ENCODE assay signal across 13 cellular contexts in the genomic region with DNA sequence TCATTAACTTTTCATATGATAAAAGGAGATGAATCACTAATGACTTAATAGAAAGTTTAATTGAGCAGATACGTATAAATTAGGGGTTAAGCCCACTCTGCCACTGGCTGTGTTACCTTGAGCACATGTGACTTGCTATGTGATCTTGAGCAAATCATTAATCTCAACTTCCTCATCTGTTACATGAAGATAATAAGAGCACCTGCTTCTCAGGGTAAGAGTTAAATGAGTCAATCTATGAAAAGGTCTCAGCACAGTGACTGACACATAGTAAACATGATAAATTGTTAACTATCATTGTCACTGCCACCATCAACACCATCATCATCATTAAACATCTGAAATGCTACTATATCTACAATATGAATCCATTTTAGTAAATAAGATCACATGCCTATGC.
DNase-seq lines count a peak whose midpoint lies in the region; ATAC-seq and TF ChIP-seq lines count a peak whose summit lies in the region.
"Had no signal": no experiment of that assay in that cellular context is flagged by ENCODE, and none has a peak within 500 bp of the region (broad histone marks: within the 10 kb centered on the region; RNA-seq: fewer than 3 reads in every experiment).

No MANE protein-coding gene starts in this region.

- TF ChIP-seq CTCF in activated CD8-positive, alpha-beta T cell treated with anti-CD3 and anti-CD28 coated beads for 36 hours (IDR thresholded peaks at IDR 0.05): no peak

- ATAC-seq in GM18505 (IDR thresholded peaks at IDR 0.05; ENCODE audit: unreplicated experiment): peak; percentile 98
- ATAC-seq in GM19468 (IDR thresholded peaks at IDR 0.05; ENCODE audit: extremely low read depth, unreplicated experiment): peak; percentile 99
- ATAC-seq in HG02938 (IDR thresholded peaks at IDR 0.05; ENCODE audit: unreplicated experiment): peak; percentile 100
- ATAC-seq in HG03565 (IDR thresholded peaks at IDR 0.05; ENCODE audit: unreplicated experiment): peak; percentile 98
- ATAC-seq in SK-N-SH treated with all-trans-retinoic acid at 6 μM for 48 hours: no peak
- ATAC-seq in activated CD8-positive, alpha-beta T cell treated with anti-CD3 and anti-CD28 coated beads for 36 hours: no peak
- ATAC-seq: naive thymus-derived CD8-positive, alpha-beta T cell; PC-3 had no signal

- intact Hi-C loops in activated CD8-positive, alpha-beta T cell treated with anti-CD3 and anti-CD28 coated beads for 36 hours (cut with micrococcal nuclease): no loop called here

- TF ChIP-seq POLR2A in GM18505 (IDR thresholded peaks at IDR 0.05; ENCODE audit: borderline replicate concordance, extremely low read depth, insufficient read depth, insufficient read length): no peak

- no peaks in the 10 kb centered on the region for H3K9me3 Mint-ChIP-seq in activated CD8-positive, alpha-beta T cell treated with anti-CD3 and anti-CD28 coated beads for 36 hours
- H3K9me3 Mint-ChIP-seq: T-helper 2 cell treated with Interferon-gamma antibody and Interleukin-4, amounts not matched to agents 5 μg/mL and 100 μg/mL, for 36 hours had no signal

- H3K27me3 Mint-ChIP-seq in activated CD8-positive, alpha-beta T cell treated with anti-CD3 and anti-CD28 coated beads for 36 hours: no peaks in the 10 kb centered on the region
- H3K27me3 Mint-ChIP-seq: naive thymus-derived CD8-positive, alpha-beta T cell had no signal

- H3K27ac Mint-ChIP-seq in activated CD8-positive, alpha-beta T cell treated with anti-CD3 and anti-CD28 coated beads for 36 hours: no peak overlapping the region
- H3K27ac Mint-ChIP-seq: T-helper 2 cell treated with Interferon-gamma antibody and Interleukin-4, amounts not matched to agents 5 μg/mL and 100 μg/mL, for 36 hours had no signal

- POLR2A ChIA-PET in activated CD8-positive, alpha-beta T cell treated with anti-CD3 and anti-CD28 coated beads for 36 hours (lab: Charles Lee): no interaction called here

- H3K4me1 Mint-ChIP-seq in activated CD8-positive, alpha-beta T cell treated with anti-CD3 and anti-CD28 coated beads for 36 hours (ENCODE audit: low read depth): peaks cover 6% of the 10 kb centered on the region

- H3K36me3 Mint-ChIP-seq in activated CD8-positive, alpha-beta T cell treated with anti-CD3 and anti-CD28 coated beads for 36 hours (ENCODE audit: low read depth): peaks cover 12% of the 10 kb centered on the region

- no peak overlapping the region for H3K4me3 Mint-ChIP-seq in activated CD8-positive, alpha-beta T cell treated with anti-CD3 and anti-CD28 coated beads for 36 hours
- H3K4me3 Mint-ChIP-seq: naive thymus-derived CD8-positive, alpha-beta T cell; T-helper 2 cell treated with Interferon-gamma antibody and Interleukin-4, amounts not matched to agents 5 μg/mL and 100 μg/mL, for 36 hours had no signal

- DNase-seq in NCI-H2107 (lab: John Stamatoyannopoulos, UW) (no peak), retina (no peak)
- DNase-seq in activated CD8-positive, alpha-beta T cell treated with anti-CD3 and anti-CD28 coated beads for 36 hours: no peak
- DNase-seq: activated T-cell treated with anti-CD3 and anti-CD28 coated beads for 4 hours; naive thymus-derived CD8-positive, alpha-beta T cell; NCI-H187 treated with DMSO at 0.1 percent for 48 hours; PC-3 had no signal

- CTCF ChIA-PET in activated CD8-positive, alpha-beta T cell treated with anti-CD3 and anti-CD28 coated beads for 36 hours (lab: Charles Lee): no interaction called here

TF ChIP-seq in SK-N-SH treated with all-trans-retinoic acid at 6 μM for 48 hours, 23 proteins besides CTCF, POLR2A, EP300 and RAD21:
- no peak for TF ChIP-seq TOX (CRISPR knock-in tag; IDR thresholded peaks at IDR 0.05; ENCODE audit: borderline replicate concordance)
- TF ChIP-seq ESRRG (CRISPR knock-in tag; IDR thresholded peaks at IDR 0.05): no peak
- TF ChIP-seq, protein P1, sequence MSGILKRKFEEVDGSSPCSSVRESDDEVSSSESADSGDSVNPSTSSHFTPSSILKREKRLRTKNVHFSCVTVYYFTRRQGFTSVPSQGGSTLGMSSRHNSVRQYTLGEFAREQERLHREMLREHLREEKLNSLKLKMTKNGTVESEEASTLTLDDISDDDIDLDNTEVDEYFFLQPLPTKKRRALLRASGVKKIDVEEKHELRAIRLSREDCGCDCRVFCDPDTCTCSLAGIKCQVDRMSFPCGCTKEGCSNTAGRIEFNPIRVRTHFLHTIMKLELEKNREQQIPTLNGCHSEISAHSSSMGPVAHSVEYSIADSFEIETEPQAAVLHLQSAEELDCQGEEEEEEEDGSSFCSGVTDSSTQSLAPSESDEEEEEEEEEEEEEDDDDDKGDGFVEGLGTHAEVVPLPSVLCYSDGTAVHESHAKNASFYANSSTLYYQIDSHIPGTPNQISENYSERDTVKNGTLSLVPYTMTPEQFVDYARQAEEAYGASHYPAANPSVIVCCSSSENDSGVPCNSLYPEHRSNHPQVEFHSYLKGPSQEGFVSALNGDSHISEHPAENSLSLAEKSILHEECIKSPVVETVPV (CRISPR knock-in tag; IDR thresholded peaks at IDR 0.05): no peak
- TF ChIP-seq ZNF565 (CRISPR knock-in tag; conservative IDR thresholded peaks at IDR 0.05; ENCODE audit: low read depth): no peak
- TF ChIP-seq, protein P2, sequence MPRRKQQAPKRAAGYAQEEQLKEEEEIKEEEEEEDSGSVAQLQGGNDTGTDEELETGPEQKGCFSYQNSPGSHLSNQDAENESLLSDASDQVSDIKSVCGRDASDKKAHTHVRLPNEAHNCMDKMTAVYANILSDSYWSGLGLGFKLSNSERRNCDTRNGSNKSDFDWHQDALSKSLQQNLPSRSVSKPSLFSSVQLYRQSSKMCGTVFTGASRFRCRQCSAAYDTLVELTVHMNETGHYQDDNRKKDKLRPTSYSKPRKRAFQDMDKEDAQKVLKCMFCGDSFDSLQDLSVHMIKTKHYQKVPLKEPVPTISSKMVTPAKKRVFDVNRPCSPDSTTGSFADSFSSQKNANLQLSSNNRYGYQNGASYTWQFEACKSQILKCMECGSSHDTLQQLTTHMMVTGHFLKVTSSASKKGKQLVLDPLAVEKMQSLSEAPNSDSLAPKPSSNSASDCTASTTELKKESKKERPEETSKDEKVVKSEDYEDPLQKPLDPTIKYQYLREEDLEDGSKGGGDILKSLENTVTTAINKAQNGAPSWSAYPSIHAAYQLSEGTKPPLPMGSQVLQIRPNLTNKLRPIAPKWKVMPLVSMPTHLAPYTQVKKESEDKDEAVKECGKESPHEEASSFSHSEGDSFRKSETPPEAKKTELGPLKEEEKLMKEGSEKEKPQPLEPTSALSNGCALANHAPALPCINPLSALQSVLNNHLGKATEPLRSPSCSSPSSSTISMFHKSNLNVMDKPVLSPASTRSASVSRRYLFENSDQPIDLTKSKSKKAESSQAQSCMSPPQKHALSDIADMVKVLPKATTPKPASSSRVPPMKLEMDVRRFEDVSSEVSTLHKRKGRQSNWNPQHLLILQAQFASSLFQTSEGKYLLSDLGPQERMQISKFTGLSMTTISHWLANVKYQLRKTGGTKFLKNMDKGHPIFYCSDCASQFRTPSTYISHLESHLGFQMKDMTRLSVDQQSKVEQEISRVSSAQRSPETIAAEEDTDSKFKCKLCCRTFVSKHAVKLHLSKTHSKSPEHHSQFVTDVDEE (CRISPR knock-in tag; IDR thresholded peaks at IDR 0.05): no peak
- TF ChIP-seq, protein P3, sequence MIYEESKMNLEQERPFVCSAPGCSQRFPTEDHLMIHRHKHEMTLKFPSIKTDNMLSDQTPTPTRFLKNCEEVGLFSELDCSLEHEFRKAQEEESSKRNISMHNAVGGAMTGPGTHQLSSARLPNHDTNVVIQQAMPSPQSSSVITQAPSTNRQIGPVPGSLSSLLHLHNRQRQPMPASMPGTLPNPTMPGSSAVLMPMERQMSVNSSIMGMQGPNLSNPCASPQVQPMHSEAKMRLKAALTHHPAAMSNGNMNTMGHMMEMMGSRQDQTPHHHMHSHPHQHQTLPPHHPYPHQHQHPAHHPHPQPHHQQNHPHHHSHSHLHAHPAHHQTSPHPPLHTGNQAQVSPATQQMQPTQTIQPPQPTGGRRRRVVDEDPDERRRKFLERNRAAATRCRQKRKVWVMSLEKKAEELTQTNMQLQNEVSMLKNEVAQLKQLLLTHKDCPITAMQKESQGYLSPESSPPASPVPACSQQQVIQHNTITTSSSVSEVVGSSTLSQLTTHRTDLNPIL (CRISPR knock-in tag; IDR thresholded peaks at IDR 0.05; ENCODE audit: low read depth): no peak
- TF ChIP-seq PPARA (CRISPR knock-in tag; IDR thresholded peaks at IDR 0.05; ENCODE audit: borderline replicate concordance): no peak
- TF ChIP-seq SNAI2 (CRISPR knock-in tag; IDR thresholded peaks at IDR 0.05): no peak
- no peak for TF ChIP-seq ISL1 (CRISPR knock-in tag; IDR thresholded peaks at IDR 0.05)
- TF ChIP-seq ZC3H10 (CRISPR knock-in tag; IDR thresholded peaks at IDR 0.05): no peak
- no peak for TF ChIP-seq CSDC2 (CRISPR knock-in tag; IDR thresholded peaks at IDR 0.05)
- TF ChIP-seq ZFP3 (CRISPR knock-in tag; IDR thresholded peaks at IDR 0.05): no peak
- no peak for TF ChIP-seq GLIS3 (CRISPR knock-in tag; IDR thresholded peaks at IDR 0.05)
- TF ChIP-seq RARB (CRISPR knock-in tag; IDR thresholded peaks at IDR 0.05): no peak
- no peak for TF ChIP-seq OSR1 (CRISPR knock-in tag; IDR thresholded peaks at IDR 0.05)
- no peak for TF ChIP-seq ARNTL (CRISPR knock-in tag; IDR thresholded peaks at IDR 0.05; ENCODE audit: borderline replicate concordance, low read depth)
- TF ChIP-seq, protein P4, sequence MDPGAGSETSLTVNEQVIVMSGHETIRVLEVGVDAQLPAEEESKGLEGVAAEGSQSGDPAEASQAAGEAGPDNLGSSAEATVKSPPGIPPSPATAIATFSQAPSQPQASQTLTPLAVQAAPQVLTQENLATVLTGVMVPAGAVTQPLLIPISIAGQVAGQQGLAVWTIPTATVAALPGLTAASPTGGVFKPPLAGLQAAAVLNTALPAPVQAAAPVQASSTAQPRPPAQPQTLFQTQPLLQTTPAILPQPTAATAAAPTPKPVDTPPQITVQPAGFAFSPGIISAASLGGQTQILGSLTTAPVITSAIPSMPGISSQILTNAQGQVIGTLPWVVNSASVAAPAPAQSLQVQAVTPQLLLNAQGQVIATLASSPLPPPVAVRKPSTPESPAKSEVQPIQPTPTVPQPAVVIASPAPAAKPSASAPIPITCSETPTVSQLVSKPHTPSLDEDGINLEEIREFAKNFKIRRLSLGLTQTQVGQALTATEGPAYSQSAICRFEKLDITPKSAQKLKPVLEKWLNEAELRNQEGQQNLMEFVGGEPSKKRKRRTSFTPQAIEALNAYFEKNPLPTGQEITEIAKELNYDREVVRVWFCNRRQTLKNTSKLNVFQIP (CRISPR knock-in tag; IDR thresholded peaks at IDR 0.05; ENCODE audit: borderline replicate concordance, low read depth): no peak
- no peak for TF ChIP-seq TCF4 (CRISPR knock-in tag; IDR thresholded peaks at IDR 0.05; ENCODE audit: borderline replicate concordance)
- TF ChIP-seq BACH2 (CRISPR knock-in tag; IDR thresholded peaks at IDR 0.05; ENCODE audit: borderline replicate concordance): no peak
- no peak for TF ChIP-seq ZNF70 (CRISPR knock-in tag; IDR thresholded peaks at IDR 0.05)

Comparison
In these comparisons a context has a peak if more than half of its experiments do, and no peak if none do; other contexts are left out.
1. ATAC-seq: peak in GM18505 (single experiment), GM19468 (single experiment), HG02938 (single experiment) and HG03565 (single experiment); none in SK-N-SH treated with all-trans-retinoic acid at 6 μM for 48 hours (single experiment) and activated CD8-positive, alpha-beta T cell treated with anti-CD3 and anti-CD28 coated beads for 36 hours (single experiment).